Comparison of ENCODE assay signal across 1 cellular context in genomic region chr1:34740161-34740875, GRCh38.
TF ChIP-seq lines count a peak whose summit lies in the region.

No MANE protein-coding gene starts in this region.

TF ChIP-seq in HepG2, 621 proteins besides CTCF, POLR2A, EP300 and RAD21:
- no peak for TF ChIP-seq SNAPC5 (CRISPR knock-in tag; IDR thresholded peaks at IDR 0.05; ENCODE audit: borderline replicate concordance)
- no peak for TF ChIP-seq ZNF232 (CRISPR knock-in tag; IDR thresholded peaks at IDR 0.05; ENCODE audit: borderline replicate concordance)
- TF ChIP-seq ZNF362 (CRISPR knock-in tag; IDR thresholded peaks at IDR 0.05; ENCODE audit: borderline replicate concordance): no peak
- TF ChIP-seq MED13 (CRISPR knock-in tag; IDR thresholded peaks at IDR 0.05): no peak
- TF ChIP-seq HNF4G (IDR thresholded peaks at IDR 0.05; ENCODE audit: borderline replicate concordance, low read depth, low read length): no peak
- TF ChIP-seq HNF4G (CRISPR knock-in tag; IDR thresholded peaks at IDR 0.05; ENCODE audit: borderline replicate concordance, low read depth): no peak
- no peak for TF ChIP-seq ZNF264 (CRISPR knock-in tag; IDR thresholded peaks at IDR 0.05)
- no peak for TF ChIP-seq MED1 (CRISPR knock-in tag; IDR thresholded peaks at IDR 0.05)
- no peak for TF ChIP-seq ZMYM3 (CRISPR knock-in tag; IDR thresholded peaks at IDR 0.05)
- TF ChIP-seq TAF15 (IDR thresholded peaks at IDR 0.05; ENCODE audit: low read depth, low read length, poor library complexity, severe bottlenecking): no peak
- TF ChIP-seq ZNF761 (CRISPR knock-in tag; conservative IDR thresholded peaks at IDR 0.05): no peak
- TF ChIP-seq SMARCE1 (IDR thresholded peaks at IDR 0.05; ENCODE audit: borderline replicate concordance): no peak
- TF ChIP-seq KLF6 (CRISPR knock-in tag; IDR thresholded peaks at IDR 0.05): no peak
- TF ChIP-seq ZFAT (CRISPR knock-in tag; conservative IDR thresholded peaks at IDR 0.05): no peak
- TF ChIP-seq, protein P1, sequence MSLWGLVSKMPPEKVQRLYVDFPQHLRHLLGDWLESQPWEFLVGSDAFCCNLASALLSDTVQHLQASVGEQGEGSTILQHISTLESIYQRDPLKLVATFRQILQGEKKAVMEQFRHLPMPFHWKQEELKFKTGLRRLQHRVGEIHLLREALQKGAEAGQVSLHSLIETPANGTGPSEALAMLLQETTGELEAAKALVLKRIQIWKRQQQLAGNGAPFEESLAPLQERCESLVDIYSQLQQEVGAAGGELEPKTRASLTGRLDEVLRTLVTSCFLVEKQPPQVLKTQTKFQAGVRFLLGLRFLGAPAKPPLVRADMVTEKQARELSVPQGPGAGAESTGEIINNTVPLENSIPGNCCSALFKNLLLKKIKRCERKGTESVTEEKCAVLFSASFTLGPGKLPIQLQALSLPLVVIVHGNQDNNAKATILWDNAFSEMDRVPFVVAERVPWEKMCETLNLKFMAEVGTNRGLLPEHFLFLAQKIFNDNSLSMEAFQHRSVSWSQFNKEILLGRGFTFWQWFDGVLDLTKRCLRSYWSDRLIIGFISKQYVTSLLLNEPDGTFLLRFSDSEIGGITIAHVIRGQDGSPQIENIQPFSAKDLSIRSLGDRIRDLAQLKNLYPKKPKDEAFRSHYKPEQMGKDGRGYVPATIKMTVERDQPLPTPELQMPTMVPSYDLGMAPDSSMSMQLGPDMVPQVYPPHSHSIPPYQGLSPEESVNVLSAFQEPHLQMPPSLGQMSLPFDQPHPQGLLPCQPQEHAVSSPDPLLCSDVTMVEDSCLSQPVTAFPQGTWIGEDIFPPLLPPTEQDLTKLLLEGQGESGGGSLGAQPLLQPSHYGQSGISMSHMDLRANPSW (CRISPR knock-in tag; IDR thresholded peaks at IDR 0.05; ENCODE audit: borderline replicate concordance): no peak
- no peak for TF ChIP-seq HOXD1 (CRISPR knock-in tag; IDR thresholded peaks at IDR 0.05)
- no peak for TF ChIP-seq RFX3 (CRISPR knock-in tag; IDR thresholded peaks at IDR 0.05)
